In the genomic region with DNA sequence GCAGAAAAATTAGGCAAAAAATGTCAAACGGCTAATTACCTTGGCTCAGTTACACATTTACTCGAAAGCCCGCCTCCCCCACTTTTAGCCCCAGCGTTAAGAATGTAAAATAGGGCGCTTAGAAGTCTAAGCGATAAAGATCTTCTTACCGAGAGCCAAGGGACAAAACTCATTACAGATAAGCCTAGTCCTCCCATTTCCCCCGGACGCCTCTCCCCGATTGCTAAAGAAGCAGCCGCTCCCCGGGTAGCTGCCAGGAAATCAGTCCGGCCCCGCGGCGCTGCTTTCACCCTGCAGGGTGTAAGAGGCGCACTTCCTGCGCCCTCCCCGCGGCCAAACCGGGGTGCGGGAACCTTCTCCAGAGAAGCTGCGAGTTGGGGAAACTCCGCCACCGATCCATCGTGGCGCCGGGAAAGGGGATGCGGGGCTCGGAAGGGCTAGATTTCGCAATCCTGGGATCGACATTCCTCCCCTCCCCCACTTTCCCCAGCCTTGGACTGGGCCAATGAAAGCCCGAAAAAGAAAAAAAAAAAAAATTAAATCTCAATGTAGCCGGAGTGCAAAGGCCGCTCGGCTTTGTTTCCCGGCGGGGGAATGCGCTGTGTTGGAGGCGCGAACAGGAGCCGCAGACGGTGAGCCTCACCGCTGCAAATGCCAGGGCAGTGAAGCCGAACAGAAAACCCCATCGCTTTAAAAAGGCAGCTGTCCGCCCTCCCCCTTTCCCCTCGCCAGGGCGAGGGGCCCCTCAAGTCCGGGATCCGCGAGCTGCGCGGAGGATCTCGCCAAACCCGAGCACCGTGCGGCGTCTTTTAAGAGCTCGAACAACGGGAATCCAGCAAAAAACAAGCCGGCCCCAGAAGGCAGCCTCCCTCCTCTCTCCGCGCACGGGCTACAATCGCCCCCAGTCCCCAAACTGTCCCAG, we compare ENCODE assay signal across 8 cellular contexts. TPM values are rescaled to one million over a fixed set of nuclear protein-coding genes. Genes with fewer than 3 reads are reported as not detected.
DNase-seq lines count a peak whose midpoint lies in the region; ATAC-seq and TF ChIP-seq lines count a peak whose summit lies in the region.

No MANE protein-coding gene starts in this region.

- H3K27me3 ChIP-seq in DND-41 (ENCODE audit: insufficient read depth, low read length, poor library complexity) (no peaks in the 10 kb centered on the region), endodermal cell (ENCODE audit: control insufficient read depth, insufficient read depth, low read length, poor library complexity, severe bottlenecking) (no peaks in the 10 kb centered on the region)

- H4K20me1 ChIP-seq in DND-41 (ENCODE audit: insufficient read depth, low read length), result peaks cover 8% of the 10 kb centered on the region; the same call in 1 of the 2 replicates

- ATAC-seq in DND-41 (ENCODE audit: insufficient read depth, low read depth) (peak; percentile 68), GM21390 (IDR thresholded peaks at IDR 0.05; ENCODE audit: unreplicated experiment) (peak; percentile 47), HG02623 (IDR thresholded peaks at IDR 0.05; ENCODE audit: unreplicated experiment) (no peak)

- no peaks in the 10 kb centered on the region for H3K36me3 Mint-ChIP-seq in endodermal cell (ENCODE audit: low read depth)

- TF ChIP-seq CTCF in DND-41 (IDR thresholded peaks at IDR 0.05; ENCODE audit: borderline replicate concordance, extremely low read depth, low read length, poor library complexity, severe bottlenecking), result no peak
- 0 out of 2 replicates have a peak, but pooled peaks have one; percentile 5 for TF ChIP-seq CTCF in LNCaP clone FGC (IDR thresholded peaks at IDR 0.05; ENCODE audit: control insufficient read depth, extremely low read depth, insufficient read depth)
- TF ChIP-seq CTCF in endodermal cell (conservative IDR thresholded peaks at IDR 0.05), result no peak

- WGBS in endodermal cell (ENCODE audit: insufficient coverage in 1 of 2, insufficient read length in 1 of 2), 2 experiments, result 0% methylated on average over 16 to 66 of the region's 66 CpGs

- H3K27me3 Mint-ChIP-seq in endodermal cell (ENCODE audit: insufficient read depth), result peaks cover 2% of the 10 kb centered on the region

- H3K4me3 ChIP-seq in DND-41 (ENCODE audit: low read depth in 1 of 2, low read length in 2 of 2) (peak overlapping the region; percentile 40 to 76; a peak in 3 of 4 replicates), LNCaP clone FGC (ENCODE audit: low read depth, low read length) (peak overlapping the region; percentile 80), endodermal cell (ENCODE audit: low read length) (peak overlapping the region; percentile 96)

- peaks cover 28% of the 10 kb centered on the region for H3K4me1 ChIP-seq in DND-41 (ENCODE audit: insufficient read depth, low read length)
- H3K4me1 ChIP-seq in endodermal cell (ENCODE audit: control insufficient read depth, insufficient read depth, low read length), result peaks cover 2% of the 10 kb centered on the region

- H3K36me3 ChIP-seq in DND-41 (ENCODE audit: insufficient read depth, low read length) (no peaks in the 10 kb centered on the region), endodermal cell (ENCODE audit: control insufficient read depth, insufficient read depth, low read length) (no peaks in the 10 kb centered on the region)

- H3K27ac Mint-ChIP-seq in endodermal cell, result peak overlapping the region; percentile 98

- peak overlapping the region; percentile 71 for H2AFZ ChIP-seq in DND-41 (ENCODE audit: low read depth, low read length)

- peaks cover 16% of the 10 kb centered on the region for H3K79me2 ChIP-seq in DND-41 (ENCODE audit: insufficient read depth, low read length)

- H3K4me2 ChIP-seq in DND-41 (ENCODE audit: insufficient read depth, low read length), result peak overlapping the region; percentile 70

- peaks cover 8% of the 10 kb centered on the region for H3K9me3 Mint-ChIP-seq in endodermal cell

- peaks cover 30% of the 10 kb centered on the region for H3K4me1 Mint-ChIP-seq in endodermal cell

- peak; percentile 81 for DNase-seq in DND-41
- no peak for DNase-seq in LNCaP clone FGC (ENCODE audit: low read depth)
- DNase-seq in SKM-1 treated with dmso at 0.1 percent for 144 hours (lab: John Stamatoyannopoulos, UW; ENCODE audit: unreplicated experiment), result peak; percentile 80
- peak; percentile 94 for DNase-seq in endodermal cell
- DNase-seq in medulla oblongata (ENCODE audit: extremely low spot score), result peak; percentile 54

- H3K9ac ChIP-seq in DND-41 (ENCODE audit: low read depth, low read length) (peak overlapping the region; percentile 71), endodermal cell (ENCODE audit: extremely low read depth, low read length, poor library complexity, severe bottlenecking) (peak overlapping the region; percentile 97)

- peak overlapping the region; percentile 87 for H3K27ac ChIP-seq in DND-41 (ENCODE audit: low read length)
- H3K27ac ChIP-seq in endodermal cell (ENCODE audit: low read depth, low read length), result peak overlapping the region; percentile 99
- H3K27ac ChIP-seq in temporal lobe (ENCODE audit: low read depth, low read length), result peak overlapping the region; percentile 76

- H3K9me3 ChIP-seq in DND-41 (ENCODE audit: insufficient read depth, low read length, severe bottlenecking) (no peaks in the 10 kb centered on the region), endodermal cell (ENCODE audit: control insufficient read depth, low read length) (peaks cover 11% of the 10 kb centered on the region)

- peak overlapping the region; percentile 96 for H3K4me3 Mint-ChIP-seq in endodermal cell

RNA-seq across cellular contexts. Expression of a gene that starts 0.7 kb away (rescaled TPM):
- total RNA-seq in endodermal cell (100 to 1,000 TPM in 1 of 2 donors, 10 to 100 TPM in 1; 76.5 to 108 TPM), temporal lobe (54.8 TPM)
- polyA plus RNA-seq in endodermal cell (2013, experiment 1 of 2), result 49.7 TPM
- polyA plus RNA-seq in endodermal cell (2013, experiment 2 of 2), result 51.9 TPM
